Comparison of ENCODE assay signal across 24 cellular contexts in the genomic region with DNA sequence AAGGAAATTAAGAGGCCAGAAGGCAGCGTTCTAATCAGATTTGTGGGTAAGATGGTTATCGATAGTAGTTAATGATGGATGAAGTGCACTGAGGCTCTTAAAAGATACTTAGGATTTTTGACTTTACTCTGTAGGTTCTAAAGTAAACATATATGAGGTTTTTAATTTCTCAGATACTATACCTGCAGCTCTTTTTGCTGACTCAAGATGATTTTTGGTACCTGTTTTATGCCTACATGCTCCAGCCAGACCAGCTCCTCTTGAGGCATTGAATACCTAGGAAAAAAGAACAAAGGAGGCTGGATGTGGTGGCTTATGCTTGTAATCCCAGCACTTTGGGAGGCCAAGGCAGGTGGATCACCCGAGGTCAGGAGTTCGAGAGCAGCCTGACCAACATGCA.
"Had no signal": no experiment of that assay in that cellular context is flagged by ENCODE, and none has a peak within 500 bp of the region (broad histone marks: within the 10 kb centered on the region; RNA-seq: fewer than 3 reads in every experiment).

No MANE protein-coding gene starts in this region.

- H3K9me3 ChIP-seq: suprapubic skin, thyroid gland had no signal

- H3K27me3 Mint-ChIP-seq: naive thymus-derived CD8-positive, alpha-beta T cell; stimulated activated naive CD8-positive, alpha-beta T cell treated with anti-CD3 and anti-CD28 coated beads, Interleukin-15, amount 100 ng/mL, for 72 hours had no signal

- DNase-seq: cortex of kidney; dorsolateral prefrontal cortex; effector CD4-positive, alpha-beta T cell; foreskin fibroblast; gastrocnemius medialis; head of caudate nucleus; left ventricle myocardium superior; lower lobe of right lung; naive thymus-derived CD8-positive, alpha-beta T cell; nephron progenitor cell; nucleus accumbens; posterior cingulate gyrus; retina; stimulated activated CD4-positive, alpha-beta T cell treated with anti-CD3 and anti-CD28 coated beads, Interleukin-12 subunit alpha, Interleukin-12 subunit beta, amount 100 ng/mL, for 4 hours; stimulated activated CD4-positive, alpha-beta T cell treated with anti-CD3 and anti-CD28 coated beads, Interleukin-1b, Interleukin-23, amount 100 ng/mL, for 48 hours; stimulated activated CD4-positive, alpha-beta T cell treated with anti-CD3 and anti-CD28 coated beads, Interleukin-4, amount 100 ng/mL, for 1 hour; stimulated activated CD8-positive, alpha-beta memory T cell treated with anti-CD3 and anti-CD28 coated beads, Interleukin-4, amount 100 ng/mL, for 48 hours; stimulated activated naive CD4-positive, alpha-beta T cell; stimulated activated naive CD8-positive, alpha-beta T cell treated with anti-CD3 and anti-CD28 coated beads, Interleukin-15, amount 100 ng/mL, for 72 hours; trophoblast cell had no signal

- H3K4me1 Mint-ChIP-seq: naive thymus-derived CD8-positive, alpha-beta T cell; stimulated activated naive CD8-positive, alpha-beta T cell treated with anti-CD3 and anti-CD28 coated beads, Interleukin-15, amount 100 ng/mL, for 72 hours had no signal

- H3K27ac ChIP-seq: lower lobe of right lung, suprapubic skin, thyroid gland had no signal

- H3K27me3 ChIP-seq: dorsolateral prefrontal cortex, gastrocnemius medialis, suprapubic skin, thyroid gland had no signal

- H3K4me3 Mint-ChIP-seq: naive thymus-derived CD8-positive, alpha-beta T cell; nephron progenitor cell; stimulated activated naive CD8-positive, alpha-beta T cell treated with anti-CD3 and anti-CD28 coated beads, Interleukin-15, amount 100 ng/mL, for 72 hours had no signal

- H3K4me1 ChIP-seq: thyroid gland had no signal

- H3K27ac Mint-ChIP-seq: naive thymus-derived CD8-positive, alpha-beta T cell; nephron progenitor cell; stimulated activated naive CD8-positive, alpha-beta T cell treated with anti-CD3 and anti-CD28 coated beads, Interleukin-15, amount 100 ng/mL, for 72 hours had no signal

- ATAC-seq: gastrocnemius medialis; left ventricle myocardium superior; naive thymus-derived CD8-positive, alpha-beta T cell; sciatic nerve; stimulated activated naive CD8-positive, alpha-beta T cell treated with anti-CD3 and anti-CD28 coated beads, Interleukin-15, amount 100 ng/mL, for 72 hours had no signal

- H3K4me3 ChIP-seq: dorsolateral prefrontal cortex, gastrocnemius medialis, lower lobe of right lung, smooth muscle cell, suprapubic skin, thyroid gland had no signal

- H3K36me3 ChIP-seq: gastrocnemius medialis, lower lobe of right lung, suprapubic skin, thyroid gland had no signal
